Comparison of ENCODE assay signal across 16 cellular contexts in the genomic region with DNA sequence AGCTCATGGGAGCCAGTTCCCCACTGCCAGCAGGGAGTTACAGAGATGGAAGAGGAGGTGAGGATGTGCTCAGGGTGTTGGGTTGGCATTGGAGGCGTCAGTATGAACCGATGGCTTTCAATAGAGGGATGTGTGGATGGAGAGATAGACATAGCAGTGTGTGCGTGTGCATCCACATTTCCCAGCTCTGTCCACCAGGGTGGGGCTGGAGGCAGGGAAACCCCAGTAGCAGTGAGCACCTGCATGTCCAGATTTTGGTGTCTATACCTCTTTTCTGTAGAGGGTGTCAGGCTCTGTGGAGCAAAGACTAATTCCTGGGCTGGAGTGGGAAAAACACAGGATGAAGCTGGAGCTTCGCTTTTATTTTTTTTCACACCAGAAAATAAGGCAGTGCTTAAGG. TPM values are rescaled to one million over a fixed set of nuclear protein-coding genes. Genes with fewer than 3 reads are reported as not detected.
"Had no signal": no experiment of that assay in that cellular context is flagged by ENCODE, and none has a peak within 500 bp of the region (broad histone marks: within the 10 kb centered on the region; RNA-seq: fewer than 3 reads in every experiment).

No MANE protein-coding gene starts in this region.

- H3K4me1 Mint-ChIP-seq: activated naive CD8-positive, alpha-beta T cell treated with anti-CD3 and anti-CD28 coated beads for 36 hours had no signal

- H3K4me3 ChIP-seq: gastroesophageal sphincter, heart left ventricle had no signal

- H3K36me3 ChIP-seq: gastroesophageal sphincter, heart left ventricle had no signal

- H3K9me3 Mint-ChIP-seq: activated naive CD8-positive, alpha-beta T cell treated with anti-CD3 and anti-CD28 coated beads for 36 hours; activated T-helper 1 cell treated with anti-CD3 and anti-CD28 coated beads, Interleukin-12 subunit alpha, Interleukin-12 subunit beta, Interleukin-2, Interleukin-4 antibody, amounts not matched to agents 30 ng/mL and 10 ng/mL and 1 ng/mL, durations not matched to agents 14 hours and 24 hours and 36 hours; immature natural killer cell; natural killer cell treated with Interleukin-12 subunit alpha and Interleukin-12 subunit beta and Interleukin-15 and Interleukin-18, amount 100 ng/mL, for 72 hours; stimulated activated naive CD8-positive, alpha-beta T cell treated with anti-CD3 and anti-CD28 coated beads, Interleukin-15, Interleukin-2, amounts not matched to agents 100 ng/mL and 50 ng/mL, for 24 hours had no signal

- H3K27me3 ChIP-seq: gastroesophageal sphincter, heart left ventricle had no signal

- H3K27ac Mint-ChIP-seq: activated naive CD8-positive, alpha-beta T cell treated with anti-CD3 and anti-CD28 coated beads for 36 hours; activated T-helper 1 cell treated with anti-CD3 and anti-CD28 coated beads, Interleukin-12 subunit alpha, Interleukin-12 subunit beta, Interleukin-2, Interleukin-4 antibody, amounts not matched to agents 30 ng/mL and 10 ng/mL and 1 ng/mL, durations not matched to agents 14 hours and 24 hours and 36 hours; natural killer cell treated with Interleukin-12 subunit alpha and Interleukin-12 subunit beta and Interleukin-15 and Interleukin-18, amount 100 ng/mL, for 72 hours; stimulated activated naive CD8-positive, alpha-beta T cell treated with anti-CD3 and anti-CD28 coated beads, Interleukin-15, Interleukin-2, amounts not matched to agents 100 ng/mL and 50 ng/mL, for 24 hours; type B pancreatic cell had no signal

- H3K27me3 Mint-ChIP-seq: activated naive CD8-positive, alpha-beta T cell treated with anti-CD3 and anti-CD28 coated beads for 36 hours; natural killer cell treated with Interleukin-12 subunit alpha and Interleukin-12 subunit beta and Interleukin-15 and Interleukin-18, amount 100 ng/mL, for 72 hours; stimulated activated naive CD8-positive, alpha-beta T cell treated with anti-CD3 and anti-CD28 coated beads, Interleukin-15, Interleukin-2, amounts not matched to agents 100 ng/mL and 50 ng/mL, for 24 hours; type B pancreatic cell had no signal

- H3K27ac ChIP-seq: gastroesophageal sphincter, heart left ventricle had no signal

- ATAC-seq: gastroesophageal sphincter; natural killer cell treated with Interleukin-12 subunit alpha and Interleukin-12 subunit beta and Interleukin-15 and Interleukin-18, amount 100 ng/mL, for 72 hours had no signal

- H3K36me3 Mint-ChIP-seq: activated naive CD8-positive, alpha-beta T cell treated with anti-CD3 and anti-CD28 coated beads for 36 hours; natural killer cell treated with Interleukin-12 subunit alpha and Interleukin-12 subunit beta and Interleukin-15 and Interleukin-18, amount 100 ng/mL, for 72 hours had no signal

- H3K4me3 Mint-ChIP-seq: activated naive CD8-positive, alpha-beta T cell treated with anti-CD3 and anti-CD28 coated beads for 36 hours; activated T-helper 1 cell treated with anti-CD3 and anti-CD28 coated beads, Interleukin-12 subunit alpha, Interleukin-12 subunit beta, Interleukin-2, Interleukin-4 antibody, amounts not matched to agents 30 ng/mL and 10 ng/mL and 1 ng/mL, durations not matched to agents 14 hours and 24 hours and 36 hours; immature natural killer cell; natural killer cell treated with Interleukin-12 subunit alpha and Interleukin-12 subunit beta and Interleukin-15 and Interleukin-18, amount 100 ng/mL, for 72 hours; stimulated activated naive CD8-positive, alpha-beta T cell treated with anti-CD3 and anti-CD28 coated beads, Interleukin-15, Interleukin-2, amounts not matched to agents 100 ng/mL and 50 ng/mL, for 24 hours; type B pancreatic cell had no signal

- DNase-seq: activated CD4-positive, alpha-beta T cell treated with anti-CD3 and anti-CD28 coated beads, Interleukin-2, amount 50 U/mL, for 48 hours; activated gamma-delta T cell treated with Interleukin-2 at 50 U/mL for 16 hours; activated naive CD8-positive, alpha-beta T cell treated with anti-CD3 and anti-CD28 coated beads for 36 hours; amniotic stem cell; caudate nucleus; immature natural killer cell; kidney glomerular epithelial cell; mesenchymal stem cell; nucleus accumbens; T-helper 2 cell had no signal

- H3K9me3 ChIP-seq: gastroesophageal sphincter had no signal

RNA-seq across cellular contexts. Expression of gene HGFAC, which starts 37.2 kb away (rescaled TPM):
- total RNA-seq: activated naive CD8-positive, alpha-beta T cell treated with anti-CD3 and anti-CD28 coated beads for 36 hours; activated T-helper 1 cell treated with anti-CD3 and anti-CD28 coated beads, Interleukin-12 subunit alpha, Interleukin-12 subunit beta, Interleukin-2, Interleukin-4 antibody, amounts not matched to agents 30 ng/mL and 10 ng/mL and 1 ng/mL, durations not matched to agents 14 hours and 24 hours and 36 hours; natural killer cell treated with Interleukin-12 subunit alpha and Interleukin-12 subunit beta and Interleukin-15 and Interleukin-18, amount 100 ng/mL, for 72 hours had no signal

RNA-seq across cellular contexts. Expression of gene DOK7, which starts 58.6 kb away (rescaled TPM):
- total RNA-seq: activated naive CD8-positive, alpha-beta T cell treated with anti-CD3 and anti-CD28 coated beads for 36 hours; activated T-helper 1 cell treated with anti-CD3 and anti-CD28 coated beads, Interleukin-12 subunit alpha, Interleukin-12 subunit beta, Interleukin-2, Interleukin-4 antibody, amounts not matched to agents 30 ng/mL and 10 ng/mL and 1 ng/mL, durations not matched to agents 14 hours and 24 hours and 36 hours had no signal
